Comparison of ENCODE assay signal across 1 cellular context in genomic region chr6:16761469-16762264, GRCh38.
TF ChIP-seq lines count a peak whose summit lies in the region.

No MANE protein-coding gene starts in this region.

TF ChIP-seq in SK-N-SH, 30 proteins besides CTCF, POLR2A, EP300 and RAD21 (continued from another document):
- TF ChIP-seq, protein P1, sequence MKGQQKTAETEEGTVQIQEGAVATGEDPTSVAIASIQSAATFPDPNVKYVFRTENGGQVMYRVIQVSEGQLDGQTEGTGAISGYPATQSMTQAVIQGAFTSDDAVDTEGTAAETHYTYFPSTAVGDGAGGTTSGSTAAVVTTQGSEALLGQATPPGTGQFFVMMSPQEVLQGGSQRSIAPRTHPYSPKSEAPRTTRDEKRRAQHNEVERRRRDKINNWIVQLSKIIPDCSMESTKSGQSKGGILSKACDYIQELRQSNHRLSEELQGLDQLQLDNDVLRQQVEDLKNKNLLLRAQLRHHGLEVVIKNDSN (IDR thresholded peaks at IDR 0.05; ENCODE audit: borderline replicate concordance, low read depth): no peak
- TF ChIP-seq MAX (IDR thresholded peaks at IDR 0.05; ENCODE audit: low read depth) (0 out of 2 replicates have a peak, but pooled peaks have one; percentile 6), ELF1 (IDR thresholded peaks at IDR 0.05) (no peak), NFIC (IDR thresholded peaks at IDR 0.05; ENCODE audit: borderline replicate concordance) (peak; percentile 58), IRF3 (IDR thresholded peaks at IDR 0.05; ENCODE audit: low read depth, low read length) (no peak), TEAD4 (IDR thresholded peaks at IDR 0.05; ENCODE audit: borderline replicate concordance, insufficient read depth) (0 out of 2 replicates have a peak, but pooled peaks have one; percentile 17), FOXJ3 (CRISPR knock-in tag; IDR thresholded peaks at IDR 0.05) (no peak), GABPA (IDR thresholded peaks at IDR 0.05; ENCODE audit: low read depth) (no peak), FOSL2 (IDR thresholded peaks at IDR 0.05; ENCODE audit: borderline replicate concordance, low read depth) (no peak), NRF1 (IDR thresholded peaks at IDR 0.05; ENCODE audit: low read depth, low read length) (no peak)
- TF ChIP-seq, protein P2, sequence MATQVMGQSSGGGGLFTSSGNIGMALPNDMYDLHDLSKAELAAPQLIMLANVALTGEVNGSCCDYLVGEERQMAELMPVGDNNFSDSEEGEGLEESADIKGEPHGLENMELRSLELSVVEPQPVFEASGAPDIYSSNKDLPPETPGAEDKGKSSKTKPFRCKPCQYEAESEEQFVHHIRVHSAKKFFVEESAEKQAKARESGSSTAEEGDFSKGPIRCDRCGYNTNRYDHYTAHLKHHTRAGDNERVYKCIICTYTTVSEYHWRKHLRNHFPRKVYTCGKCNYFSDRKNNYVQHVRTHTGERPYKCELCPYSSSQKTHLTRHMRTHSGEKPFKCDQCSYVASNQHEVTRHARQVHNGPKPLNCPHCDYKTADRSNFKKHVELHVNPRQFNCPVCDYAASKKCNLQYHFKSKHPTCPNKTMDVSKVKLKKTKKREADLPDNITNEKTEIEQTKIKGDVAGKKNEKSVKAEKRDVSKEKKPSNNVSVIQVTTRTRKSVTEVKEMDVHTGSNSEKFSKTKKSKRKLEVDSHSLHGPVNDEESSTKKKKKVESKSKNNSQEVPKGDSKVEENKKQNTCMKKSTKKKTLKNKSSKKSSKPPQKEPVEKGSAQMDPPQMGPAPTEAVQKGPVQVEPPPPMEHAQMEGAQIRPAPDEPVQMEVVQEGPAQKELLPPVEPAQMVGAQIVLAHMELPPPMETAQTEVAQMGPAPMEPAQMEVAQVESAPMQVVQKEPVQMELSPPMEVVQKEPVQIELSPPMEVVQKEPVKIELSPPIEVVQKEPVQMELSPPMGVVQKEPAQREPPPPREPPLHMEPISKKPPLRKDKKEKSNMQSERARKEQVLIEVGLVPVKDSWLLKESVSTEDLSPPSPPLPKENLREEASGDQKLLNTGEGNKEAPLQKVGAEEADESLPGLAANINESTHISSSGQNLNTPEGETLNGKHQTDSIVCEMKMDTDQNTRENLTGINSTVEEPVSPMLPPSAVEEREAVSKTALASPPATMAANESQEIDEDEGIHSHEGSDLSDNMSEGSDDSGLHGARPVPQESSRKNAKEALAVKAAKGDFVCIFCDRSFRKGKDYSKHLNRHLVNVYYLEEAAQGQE (IDR thresholded peaks at IDR 0.05; ENCODE audit: low read depth, low read length): 0 out of 2 replicates have a peak, but pooled peaks have one; percentile 0
